Comparison of ENCODE assay signal across 21 cellular contexts in the genomic region with DNA sequence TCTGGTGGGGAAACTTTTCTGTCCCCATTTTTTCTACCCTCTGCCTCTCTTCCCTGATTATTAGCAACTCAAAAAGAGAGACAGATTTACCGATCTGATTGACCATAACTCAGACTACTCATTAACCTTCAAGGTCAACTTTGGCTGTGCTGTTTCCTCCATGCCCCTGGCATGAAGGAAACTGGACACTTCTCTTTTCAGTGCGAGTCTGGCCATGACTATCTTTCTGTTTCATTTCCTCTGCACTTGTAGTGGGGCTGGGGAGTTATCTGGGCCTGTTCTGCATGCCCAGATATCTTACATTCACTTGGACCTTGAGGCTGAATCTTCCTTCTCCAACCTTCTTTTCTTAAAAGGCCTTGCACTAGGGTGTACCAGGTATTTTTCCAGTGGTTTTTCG.
DNase-seq lines count a peak whose midpoint lies in the region; ATAC-seq and TF ChIP-seq lines count a peak whose summit lies in the region.
"Had no signal": no experiment of that assay in that cellular context is flagged by ENCODE, and none has a peak within 500 bp of the region (broad histone marks: within the 10 kb centered on the region; RNA-seq: fewer than 3 reads in every experiment).

No MANE protein-coding gene starts in this region.

- DNase-seq in OCI-M1 (lab: John Stamatoyannopoulos, UW), result peak; percentile 7
- no peak for DNase-seq in type B pancreatic cell (ENCODE audit: extremely low spot score, unreplicated experiment)
- DNase-seq in natural killer cell, result no peak
- DNase-seq in breast epithelium (ENCODE audit: low spot score in 2 of 2), result no peak
- no peak for DNase-seq in AG20443 (ENCODE audit: low spot score)
- DNase-seq: Calu3; GF-D8; heart right ventricle; NCI-H187; NCI-H524; nucleus accumbens; Peyer's patch; stimulated activated CD4-positive, alpha-beta T cell treated with anti-CD3 and anti-CD28 coated beads, Interleukin-4, amount 100 ng/mL, for 24 hours; tibial artery; WERI-Rb-1 had no signal

- H3K27ac Mint-ChIP-seq in type B pancreatic cell, result no peak overlapping the region
- no peak overlapping the region for H3K27ac Mint-ChIP-seq in natural killer cell
- H3K27ac Mint-ChIP-seq: mesothelial cell of epicardium had no signal

- no peak overlapping the region for H3K4me3 Mint-ChIP-seq in type B pancreatic cell
- H3K4me3 Mint-ChIP-seq in natural killer cell, result no peak overlapping the region
- H3K4me3 Mint-ChIP-seq: mesothelial cell of epicardium had no signal

- no peaks in the 10 kb centered on the region for H3K27me3 ChIP-seq in breast epithelium
- H3K27me3 ChIP-seq: ascending aorta, heart right ventricle, Peyer's patch, tibial artery had no signal

- H3K9me3 Mint-ChIP-seq in type B pancreatic cell (peaks cover 6% of the 10 kb centered on the region), natural killer cell (peaks cover 10 to 16% of the 10 kb centered on the region in 2 donors)

- no peaks in the 10 kb centered on the region for H3K4me1 ChIP-seq in breast epithelium
- H3K4me1 ChIP-seq: ascending aorta, heart right ventricle, Peyer's patch, tibial artery had no signal

- no peaks in the 10 kb centered on the region for H3K4me1 Mint-ChIP-seq in type B pancreatic cell (ENCODE audit: unreplicated experiment)
- H3K4me1 Mint-ChIP-seq in natural killer cell, result no peaks in the 10 kb centered on the region
- H3K4me1 Mint-ChIP-seq: mesothelial cell of epicardium had no signal

- H3K4me3 ChIP-seq in breast epithelium, result no peak overlapping the region
- H3K4me3 ChIP-seq: ascending aorta, heart right ventricle, Peyer's patch, tibial artery had no signal

- intact Hi-C loops in natural killer cell (cut with micrococcal nuclease), result no loop called here
- intact Hi-C loops in breast epithelium (cut with DNase I; ENCODE audit: low total_unique reads), result loop anchor here (10.0 kb wide), 1 partner anchor 1598 kb away; no protein-coding TSS in a partner anchor

- TF ChIP-seq CTCF in type B pancreatic cell (conservative IDR thresholded peaks at IDR 0.05) (no peak), natural killer cell (IDR thresholded peaks at IDR 0.05) (no peak), breast epithelium (IDR thresholded peaks at IDR 0.05) (no peak)

- H3K27me3 Mint-ChIP-seq in type B pancreatic cell (no peaks in the 10 kb centered on the region), natural killer cell (ENCODE audit: low read depth in 2 of 2) (peaks cover 0 to 3% of the 10 kb centered on the region in 2 donors)

- no peak for TF ChIP-seq POLR2A in breast epithelium (IDR thresholded peaks at IDR 0.05)

- no peaks in the 10 kb centered on the region for H3K36me3 ChIP-seq in breast epithelium
- H3K36me3 ChIP-seq: ascending aorta, heart right ventricle, Peyer's patch, WERI-Rb-1 had no signal

- peak; percentile 78 for ATAC-seq in GM18508 (IDR thresholded peaks at IDR 0.05; ENCODE audit: insufficient read depth, unreplicated experiment)
- peak; percentile 96 for ATAC-seq in GM19438 (IDR thresholded peaks at IDR 0.05; ENCODE audit: low read depth, unreplicated experiment)
- ATAC-seq in HG02938 (IDR thresholded peaks at IDR 0.05; ENCODE audit: unreplicated experiment), result peak; percentile 84
- ATAC-seq in natural killer cell, result no peak
- ATAC-seq: esophagus mucosa, heart right ventricle had no signal

- H3K36me3 Mint-ChIP-seq in type B pancreatic cell (peaks cover 3% of the 10 kb centered on the region), natural killer cell (peaks cover 21% of the 10 kb centered on the region)

- no peak overlapping the region for H3K27ac ChIP-seq in breast epithelium
- H3K27ac ChIP-seq: ascending aorta, heart right ventricle, Peyer's patch, tibial artery, WERI-Rb-1 had no signal

- peaks cover 4 to 7% of the 10 kb centered on the region in 2 donors for H3K9me3 ChIP-seq in breast epithelium
- H3K9me3 ChIP-seq: Peyer's patch had no signal

Comparison
In these comparisons a context has a peak if more than half of its experiments do, and no peak if none do; other contexts are left out.
1. ATAC-seq: peak in GM18508 (single experiment), GM19438 (single experiment) and HG02938 (single experiment); none in natural killer cell (0 of 3).